26 cellular contexts compared by ENCODE assay signal in genomic region chr2:239145601-239146000, GRCh38.
"Had no signal": no experiment of that assay in that cellular context is flagged by ENCODE, and none has a peak within 500 bp of the region (broad histone marks: within the 10 kb centered on the region; RNA-seq: fewer than 3 reads in every experiment).

No MANE protein-coding gene starts in this region.

- H3K9me3 Mint-ChIP-seq: endodermal cell; natural killer cell treated with Interleukin-12 subunit alpha and Interleukin-12 subunit beta and Interleukin-15 and Interleukin-18, amount 100 ng/mL, for 72 hours; neural progenitor cell had no signal

- H3K4me3 Mint-ChIP-seq: endodermal cell; natural killer cell treated with Interleukin-12 subunit alpha and Interleukin-12 subunit beta and Interleukin-15 and Interleukin-18, amount 100 ng/mL, for 72 hours; neural progenitor cell had no signal

- H3K27me3 Mint-ChIP-seq: natural killer cell treated with Interleukin-12 subunit alpha and Interleukin-12 subunit beta and Interleukin-15 and Interleukin-18, amount 100 ng/mL, for 72 hours had no signal

- DNase-seq: cerebellar nuclear complex; colonic mucosa; dermis blood vessel endothelial cell; effector CD4-positive, alpha-beta T cell; foreskin melanocyte; hippocampal formation; mesenchymal stem cell; midbrain; nucleus accumbens; retina; stimulated activated CD4-positive, alpha-beta T cell treated with anti-CD3 and anti-CD28 coated beads, Interleukin-15, amount 100 ng/mL, for 24 hours; stimulated activated CD4-positive, alpha-beta T cell treated with anti-CD3 and anti-CD28 coated beads, Interleukin-1b, Interleukin-23, amount 100 ng/mL, for 48 hours; stimulated activated CD4-positive, alpha-beta T cell treated with anti-CD3 and anti-CD28 coated beads, Interleukin-4, amount 100 ng/mL, for 24 hours; stimulated activated naive CD4-positive, alpha-beta T cell; stomach; substantia nigra; trophoblast cell had no signal

- H3K4me1 ChIP-seq: colonic mucosa, heart left ventricle, left lung, neural progenitor cell, pancreas, prostate gland, right lobe of liver had no signal

- H3K27ac ChIP-seq: colonic mucosa, heart left ventricle, left lung, neural progenitor cell, pancreas, prostate gland, right lobe of liver, stomach had no signal

- H3K4me1 Mint-ChIP-seq: neural progenitor cell had no signal

- H3K27me3 ChIP-seq: colonic mucosa, heart left ventricle, left lung, neural progenitor cell, pancreas, right lobe of liver, stomach had no signal

- H3K4me3 ChIP-seq: colonic mucosa, heart left ventricle, left lung, lung, neural progenitor cell, pancreas, prostate gland, right lobe of liver, stomach had no signal

- H3K36me3 ChIP-seq: colonic mucosa, neural progenitor cell, prostate gland, right lobe of liver had no signal

- ATAC-seq: heart left ventricle, left lung, right lobe of liver had no signal

- H3K27ac Mint-ChIP-seq: endodermal cell; natural killer cell treated with Interleukin-12 subunit alpha and Interleukin-12 subunit beta and Interleukin-15 and Interleukin-18, amount 100 ng/mL, for 72 hours had no signal

- H3K9me3 ChIP-seq: colonic mucosa, heart left ventricle, left lung, pancreas, prostate gland, right lobe of liver, stomach had no signal
